Comparison of ENCODE assay signal across 19 cellular contexts in genomic region chr5:140391732-140392131, GRCh38. TPM values are rescaled to one million over a fixed set of nuclear protein-coding genes. Genes with fewer than 3 reads are reported as not detected.
A peak's percentile ranks its signal among the peaks of the same experiment; 100 is the strongest.
DNase-seq lines count a peak whose midpoint lies in the region; ATAC-seq and TF ChIP-seq lines count a peak whose summit lies in the region.
"Had no signal": no experiment of that assay in that cellular context is flagged by ENCODE, and none has a peak within 500 bp of the region (broad histone marks: within the 10 kb centered on the region; RNA-seq: fewer than 3 reads in every experiment).

No MANE protein-coding gene starts in this region.

- POLR2A ChIA-PET in MCF 10A (lab: Yijun Ruan, JAX) = interaction anchor here (0.6 to 3.5 kb wide), 3 partner anchors 9 to 163 kb away, joined by 3 to 19 read pairs (median 4); partner anchors contain the start of gene ANKHD1

- no peaks in the 10 kb centered on the region for H3K9me3 Mint-ChIP-seq in MCF 10A (ENCODE audit: unreplicated experiment)
- H3K9me3 Mint-ChIP-seq: H9 had no signal

- H2AFZ ChIP-seq in mammary epithelial cell (ENCODE audit: low read depth, low read length) = no peak overlapping the region

- CTCF ChIA-PET in MCF 10A (lab: Yijun Ruan, JAX) = interaction anchor here (0.6 to 3.9 kb wide), 4 partner anchors 11 to 247 kb away, joined by 3 to 35 read pairs (median 4); no protein-coding TSS in a partner anchor
- CTCF ChIA-PET in mammary epithelial cell (lab: Charles Lee; ENCODE audit: low non-redundant PET) = no interaction called here

- no peaks in the 10 kb centered on the region for H3K36me3 Mint-ChIP-seq in MCF 10A (ENCODE audit: insufficient read depth, unreplicated experiment)

- no peak for DNase-seq in MCF 10A (ENCODE audit: unreplicated experiment)
- no peak for DNase-seq in mammary epithelial cell
- peak; percentile 29 for DNase-seq in epithelial cell of esophagus (ENCODE audit: low read depth)
- DNase-seq in lung (ENCODE audit: low spot score) = no peak
- DNase-seq in SHP77 treated with DMSO at 0.1 percent for 48 hours (lab: John Stamatoyannopoulos, UW) = no peak
- DNase-seq in NCI-H526 (lab: John Stamatoyannopoulos, UW) = no peak
- DNase-seq: DND-41, H9, KBM-7, NCI-H1694 treated with DMSO at 0.1 percent for 48 hours, NCI-H226, NCI-H524, Peyer's patch had no signal

- H3K4me1 ChIP-seq in mammary epithelial cell (ENCODE audit: insufficient read depth, low read length) (no peaks in the 10 kb centered on the region), lung (ENCODE audit: control insufficient read depth in 2 of 2, insufficient read depth in 2 of 2, low read length in 2 of 2) (no peaks in the 10 kb centered on the region)
- H3K4me1 ChIP-seq: Peyer's patch had no signal

- BruUV-seq in MCF 10A (replicated peaks; lab: Mats Ljungman, UMichigan) (no TSS peak), mammary epithelial cell (replicated peaks; lab: Mats Ljungman, UMichigan) (no TSS peak)

- H3K9me3 ChIP-seq in mammary epithelial cell (replicated peaks; ENCODE audit: insufficient read depth, low read length) (no peaks in the 10 kb centered on the region), lung (ENCODE audit: control insufficient read depth in 2 of 2, insufficient read depth in 1 of 2, low read length in 1 of 2) (no peaks in the 10 kb centered on the region)
- H3K9me3 ChIP-seq: Peyer's patch had no signal

- H3K4me3 ChIP-seq in mammary epithelial cell (replicated peaks in 1 of 3; ENCODE audit: insufficient read depth in 1 of 3, low read depth in 2 of 3, low read length in 3 of 3) (no peak overlapping the region), epithelial cell of esophagus (ENCODE audit: low read length) (no peak overlapping the region), lung (no peak overlapping the region)
- H3K4me3 ChIP-seq: Peyer's patch, SK-N-MC had no signal

- no peak overlapping the region for H3K9ac ChIP-seq in mammary epithelial cell (ENCODE audit: insufficient read depth, low read length)

- intact Hi-C loops in MCF 10A (cut with micrococcal nuclease) (no loop called here), mammary epithelial cell (cut with micrococcal nuclease) (no loop called here)

- H3K79me2 ChIP-seq in mammary epithelial cell (ENCODE audit: insufficient read depth, low read length) = no peaks in the 10 kb centered on the region

- 100% methylated on average over 1 of the region's 1 CpG for WGBS in mammary epithelial cell (ENCODE audit: low coverage, missing lambda C conversion rate)
- WGBS in lung, 2 donors = 77 to 91% methylated on average over 1 of the region's 1 CpG

- no peaks in the 10 kb centered on the region for H3K27me3 Mint-ChIP-seq in MCF 10A (ENCODE audit: insufficient read depth, unreplicated experiment)
- H3K27me3 Mint-ChIP-seq: B cell had no signal

- H3K4me1 Mint-ChIP-seq in MCF 10A (ENCODE audit: insufficient read depth, unreplicated experiment) = peaks cover 5% of the 10 kb centered on the region
- H3K4me1 Mint-ChIP-seq: B cell, H9 had no signal

- peak overlapping the region; percentile 35 for H3K27ac Mint-ChIP-seq in MCF 10A (ENCODE audit: low read depth, unreplicated experiment)
- H3K27ac Mint-ChIP-seq: B cell, H9 had no signal

- H3K36me3 ChIP-seq in mammary epithelial cell (ENCODE audit: insufficient read depth, low read length) (no peaks in the 10 kb centered on the region), lung (ENCODE audit: control insufficient read depth in 2 of 2, insufficient read depth in 2 of 2, low read length in 2 of 2) (peaks cover 0 to 2% of the 10 kb centered on the region in 2 donors)
- H3K36me3 ChIP-seq: Peyer's patch had no signal

- dilution Hi-C loops in mammary epithelial cell (cut with HindIII; ENCODE audit: low sequenced_read_pairs) = no loop called here

- no peak for TF ChIP-seq CTCF in MCF 10A (IDR thresholded peaks at IDR 0.05; ENCODE audit: unreplicated experiment)
- TF ChIP-seq CTCF in mammary epithelial cell (conservative IDR thresholded peaks at IDR 0.05 in 1 of 2, IDR thresholded peaks at IDR 0.05 in 1 of 2; ENCODE audit: extremely low read depth in 1 of 2, insufficient read depth in 1 of 2, low read depth in 1 of 2, low read length in 2 of 2) = no peak
- TF ChIP-seq CTCF in epithelial cell of esophagus (IDR thresholded peaks at IDR 0.05; ENCODE audit: insufficient read depth, low read depth, low read length, missing control alignments) = no peak
- no peak for TF ChIP-seq CTCF in lung (IDR thresholded peaks at IDR 0.05; ENCODE audit: control extremely low read depth, extremely low read depth)

- ATAC-seq in lung (ENCODE audit: insufficient read depth, low FRiP score) (peak; percentile 81), HG03354 (IDR thresholded peaks at IDR 0.05; ENCODE audit: poor library complexity, severe bottlenecking, unreplicated experiment) (no peak), GM21825 (IDR thresholded peaks at IDR 0.05; ENCODE audit: unreplicated experiment) (no peak)

- H3K27ac ChIP-seq in mammary epithelial cell (ENCODE audit: insufficient read depth, low read depth, low read length) = no peak overlapping the region
- H3K27ac ChIP-seq in lung (ENCODE audit: low read depth in 1 of 2, low read length in 1 of 2) = no peak overlapping the region
- H3K27ac ChIP-seq: Peyer's patch, SK-N-MC had no signal

- H3K4me2 ChIP-seq in mammary epithelial cell (ENCODE audit: insufficient read depth, low read depth, low read length) = no peak overlapping the region

- in situ Hi-C loops in mammary epithelial cell (cut with MboI; ENCODE audit: low sequenced_read_pairs in 2 of 2) = no loop called here

- H4K20me1 ChIP-seq in mammary epithelial cell (ENCODE audit: insufficient read depth, low read length) = no peaks in the 10 kb centered on the region

- H3K4me3 Mint-ChIP-seq in MCF 10A (ENCODE audit: unreplicated experiment) = no peak overlapping the region
- H3K4me3 Mint-ChIP-seq: B cell, H9 had no signal

- H3K27me3 ChIP-seq in mammary epithelial cell (ENCODE audit: insufficient read depth, low read length) (no peaks in the 10 kb centered on the region), lung (ENCODE audit: control insufficient read depth, insufficient read depth) (no peaks in the 10 kb centered on the region)
- H3K27me3 ChIP-seq: Peyer's patch had no signal

RNA-seq across cellular contexts. Expression of gene ANKHD1, which starts 9.9 kb away (rescaled TPM):
- total RNA-seq in MCF 10A (2022) = 142 and 146 TPM in 2 replicates
- total RNA-seq in mammary epithelial cell = 10 to 100 TPM; 61.2 to 83.3 TPM
- 33.0 TPM for polyA plus RNA-seq in mammary epithelial cell
- 131 TPM for polyA minus RNA-seq in mammary epithelial cell
- 100 to 1,000 TPM; 123 to 200 TPM for total RNA-seq in lung
- polyA plus RNA-seq in lung = 10 to 100 TPM; 53.0 to 58.6 TPM

RNA-seq across cellular contexts. Expression of gene SLC4A9, which starts 31.7 kb away (rescaled TPM):
- total RNA-seq in MCF 10A (2022) (0.37 TPM in 1 of 2 replicates, not detected in the other), mammary epithelial cell (under 1 TPM; under 0.01 to 0.54 TPM), lung (under 1 TPM; 0.11 to 0.18 TPM)
- polyA plus RNA-seq in mammary epithelial cell (0.07 TPM), lung (under 1 TPM; 0.05 to 0.06 TPM)
- not detected for polyA minus RNA-seq in mammary epithelial cell
- total RNA-seq: A172, B cell, G401 had no signal

RNA-seq across cellular contexts. Expression of gene HBEGF, which starts 45.3 kb away (rescaled TPM):
- total RNA-seq in MCF 10A (2022) (20.6 and 55.7 TPM in 2 replicates), mammary epithelial cell (100 to 1,000 TPM in 1 of 2 donors, 10 to 100 TPM in 1; 32.5 to 116 TPM), lung (10 to 100 TPM; 13.0 to 27.1 TPM)
- polyA plus RNA-seq in mammary epithelial cell (31.9 TPM), lung (10 to 100 TPM; 16.3 to 20.5 TPM)
- polyA minus RNA-seq in mammary epithelial cell = 38.5 TPM
